11 cellular contexts compared by ENCODE assay signal in genomic region chr1:228404107-228404720, GRCh38.
DNase-seq lines count a peak whose midpoint lies in the region; ATAC-seq and TF ChIP-seq lines count a peak whose summit lies in the region.
"Had no signal": no experiment of that assay in that cellular context is flagged by ENCODE, and none has a peak within 500 bp of the region (broad histone marks: within the 10 kb centered on the region; RNA-seq: fewer than 3 reads in every experiment).

No MANE protein-coding gene starts in this region.

- H3K4me3 Mint-ChIP-seq in activated naive CD4-positive, alpha-beta T cell treated with anti-CD3 and anti-CD28 coated beads, Interleukin-2, amount 50 U/mL, for 24 hours = peak overlapping the region; percentile 96
- H3K4me3 Mint-ChIP-seq in T-helper 1 cell treated with Interleukin-12 subunit alpha and Interleukin-12 subunit beta and Interleukin-4 antibody, amounts not matched to agents 30 μg/mL and 1 μg/mL, for 36 hours = peak overlapping the region; percentile 95

- DNase-seq in activated naive CD4-positive, alpha-beta T cell treated with Interleukin-2 at 50 U/mL for 16 hours = no peak
- DNase-seq in fibroblast of pulmonary artery (ENCODE audit: low read depth) (no peak), SW480 (ENCODE audit: low spot score) (no peak)
- DNase-seq in stimulated activated naive CD8-positive, alpha-beta T cell treated with anti-CD3 and anti-CD28 coated beads, Interleukin-15, Interleukin-2, amounts not matched to agents 100 U/mL and 50 U/mL, for 24 hours = peak; percentile 21
- DNase-seq: stimulated activated CD4-positive, alpha-beta T cell treated with anti-CD3 and anti-CD28 coated beads, Interleukin-1b, Interleukin-23, amount 100 ng/mL, for 48 hours had no signal

- H3K27me3 Mint-ChIP-seq in activated naive CD4-positive, alpha-beta T cell treated with anti-CD3 and anti-CD28 coated beads, Interleukin-2, amount 50 U/mL, for 24 hours = no peaks in the 10 kb centered on the region
- no peaks in the 10 kb centered on the region for H3K27me3 Mint-ChIP-seq in T-helper 1 cell treated with Interleukin-12 subunit alpha and Interleukin-12 subunit beta and Interleukin-4 antibody, amounts not matched to agents 30 μg/mL and 1 μg/mL, for 36 hours (ENCODE audit: low read depth)

- H3K27ac Mint-ChIP-seq in activated naive CD4-positive, alpha-beta T cell treated with anti-CD3 and anti-CD28 coated beads, Interleukin-2, amount 50 U/mL, for 24 hours = peak overlapping the region; percentile 32
- H3K27ac Mint-ChIP-seq in T-helper 1 cell treated with Interleukin-12 subunit alpha and Interleukin-12 subunit beta and Interleukin-4 antibody, amounts not matched to agents 30 μg/mL and 1 μg/mL, for 36 hours = peak overlapping the region; percentile 93

- H3K4me3 ChIP-seq in fibroblast of pulmonary artery (replicated peaks; ENCODE audit: low read depth, low read length) = peak overlapping the region; percentile 80
- H3K4me3 ChIP-seq: lung had no signal

- no peak for TF ChIP-seq CTCF in fibroblast of pulmonary artery (IDR thresholded peaks at IDR 0.05; ENCODE audit: low read length, missing control alignments)

- ATAC-seq in stimulated activated naive CD8-positive, alpha-beta T cell treated with anti-CD3 and anti-CD28 coated beads, Interleukin-15, Interleukin-2, amounts not matched to agents 100 U/mL and 50 U/mL, for 24 hours = no peak
- ATAC-seq in HG02588 (IDR thresholded peaks at IDR 0.05; ENCODE audit: unreplicated experiment) (no peak), GM21576 (IDR thresholded peaks at IDR 0.05; ENCODE audit: unreplicated experiment) (no peak)
- ATAC-seq: Right ventricle myocardium inferior had no signal

- H3K9me3 Mint-ChIP-seq in activated naive CD4-positive, alpha-beta T cell treated with anti-CD3 and anti-CD28 coated beads, Interleukin-2, amount 50 U/mL, for 24 hours = no peaks in the 10 kb centered on the region
- H3K9me3 Mint-ChIP-seq in T-helper 1 cell treated with Interleukin-12 subunit alpha and Interleukin-12 subunit beta and Interleukin-4 antibody, amounts not matched to agents 30 μg/mL and 1 μg/mL, for 36 hours = no peaks in the 10 kb centered on the region

- H3K36me3 Mint-ChIP-seq in activated naive CD4-positive, alpha-beta T cell treated with anti-CD3 and anti-CD28 coated beads, Interleukin-2, amount 50 U/mL, for 24 hours = peaks cover 3% of the 10 kb centered on the region
- peaks cover 25% of the 10 kb centered on the region for H3K36me3 Mint-ChIP-seq in T-helper 1 cell treated with Interleukin-12 subunit alpha and Interleukin-12 subunit beta and Interleukin-4 antibody, amounts not matched to agents 30 μg/mL and 1 μg/mL, for 36 hours (ENCODE audit: low read depth)

- peaks cover 59% of the 10 kb centered on the region for H3K4me1 Mint-ChIP-seq in activated naive CD4-positive, alpha-beta T cell treated with anti-CD3 and anti-CD28 coated beads, Interleukin-2, amount 50 U/mL, for 24 hours
- peaks cover 39% of the 10 kb centered on the region for H3K4me1 Mint-ChIP-seq in T-helper 1 cell treated with Interleukin-12 subunit alpha and Interleukin-12 subunit beta and Interleukin-4 antibody, amounts not matched to agents 30 μg/mL and 1 μg/mL, for 36 hours (ENCODE audit: low read depth)
